ENCODE assay signal across 18 cellular contexts in the genomic region with DNA sequence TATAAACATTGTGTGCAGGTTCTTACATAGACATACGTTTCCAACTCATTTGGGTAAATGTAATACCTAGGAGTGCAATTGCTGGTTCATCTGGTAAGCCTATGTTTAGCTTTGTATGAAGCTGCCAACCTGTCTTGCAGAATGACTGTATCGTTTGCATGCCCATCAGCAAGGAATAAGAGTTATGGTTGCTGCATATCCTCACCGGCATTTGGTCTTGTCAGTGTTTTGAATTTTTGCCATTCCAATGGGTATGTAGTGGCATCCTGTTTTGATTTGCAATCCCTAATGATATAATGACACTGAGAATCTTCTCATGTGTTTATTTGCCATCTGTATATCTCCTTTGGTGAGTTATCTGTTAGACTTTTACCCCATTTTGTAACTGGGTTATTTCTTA. TPM values are rescaled to one million over a fixed set of nuclear protein-coding genes. Genes with fewer than 3 reads are reported as not detected.
A peak's percentile ranks its signal among the peaks of the same experiment; 100 is the strongest.
DNase-seq lines count a peak whose midpoint lies in the region; ATAC-seq, FAIRE-seq and TF ChIP-seq lines count a peak whose summit lies in the region.
"Had no signal": no experiment of that assay in that cellular context is flagged by ENCODE, and none has a peak within 500 bp of the region (broad histone marks: within the 10 kb centered on the region; RNA-seq: fewer than 3 reads in every experiment).

No MANE protein-coding gene starts in this region.

- WGBS in IMR-90 (ENCODE audit: extremely low coverage in 2 of 2, insufficient read length in 1 of 2), 2 experiments, result 50% methylated on average over 2 of the region's 3 CpGs; no CpG with 5 or more reads in 1 of the 2 experiments

- H3K27ac ChIP-seq in IMR-90 (ENCODE audit: insufficient read depth, low read length), result no peak overlapping the region
- H3K27ac ChIP-seq: hepatocyte, parathyroid adenoma, upper lobe of right lung had no signal

- ATAC-seq in IMR-90 (ENCODE audit: low read depth) (peak; percentile 82), sciatic nerve (no peak)
- ATAC-seq: activated T-cell treated with anti-CD3 and anti-CD28 coated beads, Interleukin-2, amount 50 U/mL, for 4 hours; left cardiac atrium; upper lobe of right lung had no signal

- no peak overlapping the region for H2BK5ac ChIP-seq in IMR-90 (ENCODE audit: low read depth, low read length, poor library complexity, severe bottlenecking)

- no peak overlapping the region for H2AFZ ChIP-seq in IMR-90 (replicated peaks; ENCODE audit: low read length, poor library complexity)
- H2AFZ ChIP-seq: hepatocyte, parathyroid adenoma had no signal

- intact Hi-C loops in IMR-90 (cut with micrococcal nuclease), result no loop called here
- intact Hi-C loops in sciatic nerve (cut with DNase I), result no loop called here

- H3K14ac ChIP-seq in IMR-90 (replicated peaks; ENCODE audit: low read depth, low read length), result no peak overlapping the region

- H4K91ac ChIP-seq in IMR-90 (ENCODE audit: insufficient read depth, low read depth, low read length), result no peak overlapping the region

- no peak overlapping the region for H3K23ac ChIP-seq in IMR-90 (ENCODE audit: low read depth, low read length)

- H2AK9ac ChIP-seq in IMR-90 (replicated peaks; ENCODE audit: low read depth, low read length, poor library complexity), result no peak overlapping the region

- in situ Hi-C loops in IMR-90 (cut with MboI; ENCODE audit: low sequenced_read_pairs), result no loop called here

- no TSS peak for BruUV-seq in IMR-90 (replicated peaks; lab: Mats Ljungman, UMichigan)

- FAIRE-seq in bronchial epithelial cell (lab: Jason Lieb, UNC), result no peak

- dilution Hi-C loops in IMR-90 (cut with HindIII; ENCODE audit: low sequenced_read_pairs, unreplicated experiment), result no loop called here

- no peak overlapping the region for H2AK5ac ChIP-seq in IMR-90 (ENCODE audit: low read depth, low read length)

- H4K20me1 ChIP-seq in IMR-90 (ENCODE audit: insufficient read depth, low read length), result no peaks in the 10 kb centered on the region

- no peaks in the 10 kb centered on the region for H3K9me1 ChIP-seq in IMR-90 (ENCODE audit: insufficient read depth, low read length)

- no peak overlapping the region for H3K9ac ChIP-seq in IMR-90 (ENCODE audit: low read depth, low read length)
- H3K9ac ChIP-seq: parathyroid adenoma had no signal

- H3K4me2 ChIP-seq in IMR-90 (ENCODE audit: low read depth, low read length), result no peak overlapping the region
- H3K4me2 ChIP-seq: hepatocyte had no signal

- no peak overlapping the region for H2BK20ac ChIP-seq in IMR-90 (ENCODE audit: low read depth, low read length)

- no peak for TF ChIP-seq POLR2A in IMR-90 (IDR thresholded peaks at IDR 0.05; ENCODE audit: low read depth, low read length)

- H3K4ac ChIP-seq in IMR-90 (ENCODE audit: low read depth, low read length), result no peak overlapping the region

- H3K4me3 ChIP-seq in IMR-90 (ENCODE audit: insufficient read depth, low read depth, low read length), result no peak overlapping the region
- no peak overlapping the region for H3K4me3 ChIP-seq in bronchial epithelial cell (ENCODE audit: low read depth, low read length)
- H3K4me3 ChIP-seq: hepatocyte, upper lobe of right lung had no signal

- no peaks in the 10 kb centered on the region; the same call in 1 of the 2 replicates for H3K4me1 ChIP-seq in IMR-90 (ENCODE audit: control insufficient read depth, insufficient read depth, low read length)
- H3K4me1 ChIP-seq: parathyroid adenoma, upper lobe of right lung had no signal

- TF ChIP-seq CTCF in IMR-90 (conservative IDR thresholded peaks at IDR 0.05; ENCODE audit: low read depth, low read length) (no peak), bronchial epithelial cell (IDR thresholded peaks at IDR 0.05; ENCODE audit: insufficient read depth, low read length, severe bottlenecking) (no peak)

- H4K8ac ChIP-seq in IMR-90 (ENCODE audit: low read depth in 2 of 2, low read length in 2 of 2), result no peak overlapping the region

- POLR2A ChIA-PET in IMR-90 (lab: Charles Lee; ENCODE audit: unreplicated experiment), result no interaction called here

- DNase-seq in AG08395 (ENCODE audit: low spot score), result peak; percentile 43
- peak; percentile 63 for DNase-seq in IMR-90
- DNase-seq in bronchial epithelial cell (ENCODE audit: low read depth), result peak; percentile 49
- DNase-seq in kidney glomerular epithelial cell (lab: John Stamatoyannopoulos, UW), result peak; percentile 41
- DNase-seq in sciatic nerve (ENCODE audit: low spot score), result no peak
- DNase-seq in NCI-H1436 treated with DMSO at 0.1 percent for 48 hours (lab: John Stamatoyannopoulos, UW), result no peak
- no peak for DNase-seq in NCI-H748 treated with DMSO at 0.1 percent for 48 hours (lab: John Stamatoyannopoulos, UW)
- no peak for DNase-seq in KG1 (lab: John Stamatoyannopoulos, UW)
- DNase-seq: activated CD4-positive, alpha-beta T cell treated with anti-CD3 and anti-CD28 coated beads, Interleukin-2, amount 50 U/mL, for 4 hours; activated naive CD8-positive, alpha-beta T cell treated with anti-CD3 and anti-CD28 coated beads, Interleukin-2, amount 10 ng/mL, durations not matched to agents 7 days and 5 days; activated T-cell treated with anti-CD3 and anti-CD28 coated beads, Interleukin-2, amount 50 U/mL, for 4 hours; left cardiac atrium; NCI-H187; NCI-H510A; stimulated activated naive CD4-positive, alpha-beta T cell; upper lobe of right lung had no signal

- CTCF ChIA-PET in IMR-90 (lab: Yijun Ruan, JAX), result no interaction called here

- no peak overlapping the region for H2BK120ac ChIP-seq in IMR-90 (ENCODE audit: low read depth, low read length)

- H3K18ac ChIP-seq in IMR-90 (ENCODE audit: low read depth, low read length), result no peak overlapping the region

- no peak overlapping the region for H2BK15ac ChIP-seq in IMR-90 (ENCODE audit: low read depth, low read length)

- no peaks in the 10 kb centered on the region for H3K36me3 ChIP-seq in IMR-90 (ENCODE audit: control insufficient read depth, insufficient read depth, low read length)
- H3K36me3 ChIP-seq in bronchial epithelial cell (ENCODE audit: control insufficient read depth, insufficient read depth, low read length), result no peaks in the 10 kb centered on the region
- H3K36me3 ChIP-seq: upper lobe of right lung had no signal

- H3K9me3 ChIP-seq in IMR-90 (ENCODE audit: control insufficient read depth, insufficient read depth, low read length), result no peaks in the 10 kb centered on the region
- H3K9me3 ChIP-seq: upper lobe of right lung had no signal

- no peak overlapping the region for H3K56ac ChIP-seq in IMR-90 (ENCODE audit: extremely low read depth, insufficient read depth, low read length)

- TF ChIP-seq RAD21 in IMR-90 (IDR thresholded peaks at IDR 0.05; ENCODE audit: low read length), result no peak

- no peak overlapping the region for H4K5ac ChIP-seq in IMR-90 (ENCODE audit: low read depth, low read length)

- peaks cover 3 to 7% of the 10 kb centered on the region in 2 experiments; a peak in 2 of 4 replicates for H3K79me1 ChIP-seq in IMR-90 (ENCODE audit: low read depth in 1 of 2, low read length in 2 of 2)

- H3K27me3 ChIP-seq in IMR-90 (ENCODE audit: control insufficient read depth, insufficient read depth, low read length), result no peaks in the 10 kb centered on the region
- H3K27me3 ChIP-seq in bronchial epithelial cell (ENCODE audit: control insufficient read depth, insufficient read depth, low read length), result no peaks in the 10 kb centered on the region
- H3K27me3 ChIP-seq: hepatocyte, upper lobe of right lung had no signal

TF ChIP-seq in IMR-90, 13 proteins besides CTCF, POLR2A, EP300 and RAD21:
- TF ChIP-seq MXI1 (IDR thresholded peaks at IDR 0.05; ENCODE audit: borderline replicate concordance, low read depth, low read length) (no peak), CEBPB (IDR thresholded peaks at IDR 0.05; ENCODE audit: low read depth, low read length) (peak; percentile 42; the same call in 1 of the 2 replicates)
- TF ChIP-seq, protein P1, sequence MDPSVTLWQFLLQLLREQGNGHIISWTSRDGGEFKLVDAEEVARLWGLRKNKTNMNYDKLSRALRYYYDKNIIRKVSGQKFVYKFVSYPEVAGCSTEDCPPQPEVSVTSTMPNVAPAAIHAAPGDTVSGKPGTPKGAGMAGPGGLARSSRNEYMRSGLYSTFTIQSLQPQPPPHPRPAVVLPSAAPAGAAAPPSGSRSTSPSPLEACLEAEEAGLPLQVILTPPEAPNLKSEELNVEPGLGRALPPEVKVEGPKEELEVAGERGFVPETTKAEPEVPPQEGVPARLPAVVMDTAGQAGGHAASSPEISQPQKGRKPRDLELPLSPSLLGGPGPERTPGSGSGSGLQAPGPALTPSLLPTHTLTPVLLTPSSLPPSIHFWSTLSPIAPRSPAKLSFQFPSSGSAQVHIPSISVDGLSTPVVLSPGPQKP (IDR thresholded peaks at IDR 0.05; ENCODE audit: borderline replicate concordance, low read depth, low read length), result no peak

RNA-seq across cellular contexts. Expression of a gene that starts 20.7 kb away (rescaled TPM):
- 3.8 and 6.9 TPM in 2 replicates for total RNA-seq in IMR-90 (2012; rRNA removed)
- 3.3 and 4.3 TPM in 2 replicates for polyA plus RNA-seq in IMR-90 (2012; rRNA removed)
- polyA plus RNA-seq in IMR-90 (2012; cell fraction: cytosol; rRNA removed), result 0.08 and 0.16 TPM in 2 replicates
- 1.6 and 13.3 TPM in 2 replicates for polyA plus RNA-seq in IMR-90 (2012; cell fraction: nucleus; rRNA removed; ENCODE audit: low replicate concordance)
- 2.4 and 3.3 TPM in 2 replicates for total RNA-seq in bronchial epithelial cell
- total RNA-seq in sciatic nerve, result 5.8 TPM

Comparison
In these comparisons a context has a peak if more than half of its experiments do, and no peak if none do; other contexts are left out.
1. DNase-seq: peak in AG08395 (single experiment), IMR-90 (single experiment), bronchial epithelial cell (single experiment) and kidney glomerular epithelial cell (single experiment); none in sciatic nerve (single experiment), NCI-H1436 treated with DMSO at 0.1 percent for 48 hours (single experiment), NCI-H748 treated with DMSO at 0.1 percent for 48 hours (single experiment) and KG1 (single experiment).